Comparison of ENCODE assay signal across 1 cellular context in genomic region chr3:52278510-52279069, GRCh38.
TF ChIP-seq lines count a peak whose summit lies in the region.

A gene with protein sequence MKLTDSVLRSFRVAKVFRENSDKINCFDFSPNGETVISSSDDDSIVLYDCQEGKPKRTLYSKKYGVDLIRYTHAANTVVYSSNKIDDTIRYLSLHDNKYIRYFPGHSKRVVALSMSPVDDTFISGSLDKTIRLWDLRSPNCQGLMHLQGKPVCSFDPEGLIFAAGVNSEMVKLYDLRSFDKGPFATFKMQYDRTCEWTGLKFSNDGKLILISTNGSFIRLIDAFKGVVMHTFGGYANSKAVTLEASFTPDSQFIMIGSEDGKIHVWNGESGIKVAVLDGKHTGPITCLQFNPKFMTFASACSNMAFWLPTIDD (minus strand): TSS chr3:52278649. CDS start chr3:52278361, 288 bp downstream.

TF ChIP-seq in H1, 55 proteins besides CTCF, POLR2A, EP300 and RAD21 (continued from another document):
- TF ChIP-seq CHD7 (IDR thresholded peaks at IDR 0.05; ENCODE audit: insufficient replicate concordance, low read length) (no peak), POLR2AphosphoS5 (IDR thresholded peaks at IDR 0.05; ENCODE audit: low read depth, low read length) (peak; percentile 95), RBBP5 (IDR thresholded peaks at IDR 0.05; ENCODE audit: borderline replicate concordance, low read depth, low read length) (peak; percentile 8; the same call in 1 of the 2 replicates), SIX5 (IDR thresholded peaks at IDR 0.05; ENCODE audit: low read depth, low read length) (no peak), SP2 (IDR thresholded peaks at IDR 0.05; ENCODE audit: low read length) (no peak), SIN3A (conservative IDR thresholded peaks at IDR 0.05 in 1 of 2, IDR thresholded peaks at IDR 0.05 in 1 of 2; ENCODE audit: low read depth in 1 of 2, low read length in 2 of 2) (no peak), SP4 (IDR thresholded peaks at IDR 0.05; ENCODE audit: low read length) (0 out of 2 replicates have a peak, but pooled peaks have one; percentile 37), BACH1 (IDR thresholded peaks at IDR 0.05; ENCODE audit: low read length) (peak; percentile 62), GTF2F1 (IDR thresholded peaks at IDR 0.05; ENCODE audit: borderline replicate concordance, low read depth, low read length) (0 out of 2 replicates have a peak, but pooled peaks have one; percentile 8), TAF7 (optimal IDR thresholded peaks at IDR 0.05; ENCODE audit: borderline replicate concordance, low read depth, low read length) (peak; percentile 94), CHD1 (IDR thresholded peaks at IDR 0.05; ENCODE audit: low read depth, low read length) (no peak), HDAC2 (IDR thresholded peaks at IDR 0.05; ENCODE audit: borderline replicate concordance in 1 of 2, low read depth in 2 of 2, low read length in 2 of 2) (no peak), CREB1 (IDR thresholded peaks at IDR 0.05) (peak; percentile 88), EGR1 (IDR thresholded peaks at IDR 0.05; ENCODE audit: borderline replicate concordance, low read depth, low read length) (peak; percentile 92; the same call in 1 of the 2 replicates), EZH2 (IDR thresholded peaks at IDR 0.05; ENCODE audit: low read depth, low read length, severe bottlenecking) (no peak), MAX (IDR thresholded peaks at IDR 0.05) (peak; percentile 25; the same call in 1 of the 2 replicates), JUN (IDR thresholded peaks at IDR 0.05; ENCODE audit: low read depth, low read length) (no peak), ASH2L (IDR thresholded peaks at IDR 0.05; ENCODE audit: low read length) (peak; percentile 33), BRCA1 (IDR thresholded peaks at IDR 0.05; ENCODE audit: low read depth, low read length) (no peak), CEBPB (IDR thresholded peaks at IDR 0.05; ENCODE audit: low read depth, low read length) (no peak), TAF1 (IDR thresholded peaks at IDR 0.05; ENCODE audit: low read depth, low read length) (peak; percentile 97), TBP (IDR thresholded peaks at IDR 0.05; ENCODE audit: low read depth, low read length) (peak; percentile 89), ATF3 (IDR thresholded peaks at IDR 0.05; ENCODE audit: insufficient read depth, low read depth, low read length) (no peak), JUND (IDR thresholded peaks at IDR 0.05; ENCODE audit: low read length) (peak; percentile 65), YY1 (IDR thresholded peaks at IDR 0.05; ENCODE audit: low read depth, low read length) (peak; percentile 97), NANOG (IDR thresholded peaks at IDR 0.05; ENCODE audit: insufficient read depth, low read depth, low read length, poor library complexity, severe bottlenecking) (no peak), RNF2 (IDR thresholded peaks at IDR 0.05; ENCODE audit: borderline replicate concordance, low read depth, low read length, missing control alignments, poor library complexity, severe bottlenecking) (no peak)
- TF ChIP-seq, protein P1, sequence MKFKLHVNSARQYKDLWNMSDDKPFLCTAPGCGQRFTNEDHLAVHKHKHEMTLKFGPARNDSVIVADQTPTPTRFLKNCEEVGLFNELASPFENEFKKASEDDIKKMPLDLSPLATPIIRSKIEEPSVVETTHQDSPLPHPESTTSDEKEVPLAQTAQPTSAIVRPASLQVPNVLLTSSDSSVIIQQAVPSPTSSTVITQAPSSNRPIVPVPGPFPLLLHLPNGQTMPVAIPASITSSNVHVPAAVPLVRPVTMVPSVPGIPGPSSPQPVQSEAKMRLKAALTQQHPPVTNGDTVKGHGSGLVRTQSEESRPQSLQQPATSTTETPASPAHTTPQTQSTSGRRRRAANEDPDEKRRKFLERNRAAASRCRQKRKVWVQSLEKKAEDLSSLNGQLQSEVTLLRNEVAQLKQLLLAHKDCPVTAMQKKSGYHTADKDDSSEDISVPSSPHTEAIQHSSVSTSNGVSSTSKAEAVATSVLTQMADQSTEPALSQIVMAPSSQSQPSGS (IDR thresholded peaks at IDR 0.05; ENCODE audit: low read length), result peak; percentile 70
